In the genomic region with DNA sequence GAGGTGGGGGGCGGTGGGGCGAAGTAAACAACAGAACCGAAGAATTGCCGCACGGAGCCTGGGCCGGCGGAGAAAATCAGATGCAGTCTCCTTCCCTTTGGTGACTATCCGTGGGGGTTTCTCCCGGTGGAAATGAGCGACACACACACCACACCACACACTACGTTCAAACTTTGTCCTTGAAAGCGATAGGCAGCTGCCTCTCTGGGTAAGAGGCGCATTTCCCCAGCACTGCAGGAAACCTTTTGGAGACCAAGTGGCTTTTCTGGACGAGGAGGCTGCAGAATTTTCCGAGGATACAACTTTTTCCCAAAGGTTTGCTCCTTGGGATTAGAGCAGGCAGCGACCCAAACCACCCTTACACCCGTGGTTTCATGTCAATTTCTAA, we compare ENCODE assay signal across 10 cellular contexts. TPM values are rescaled to one million over a fixed set of nuclear protein-coding genes. Genes with fewer than 3 reads are reported as not detected.
DNase-seq lines count a peak whose midpoint lies in the region; ATAC-seq, FAIRE-seq and TF ChIP-seq lines count a peak whose summit lies in the region.
"Had no signal": no experiment of that assay in that cellular context is flagged by ENCODE, and none has a peak within 500 bp of the region (broad histone marks: within the 10 kb centered on the region; RNA-seq: fewer than 3 reads in every experiment).

No MANE protein-coding gene starts in this region.

- no peaks in the 10 kb centered on the region for H3K79me2 ChIP-seq in endothelial cell of umbilical vein (ENCODE audit: control insufficient read depth, insufficient read depth, low read length)

- POLR2A ChIA-PET in endothelial cell of umbilical vein (lab: Charles Lee): no interaction called here

- no peak for FAIRE-seq in endothelial cell of umbilical vein (lab: Jason Lieb, UNC)

- dilution Hi-C loops in endothelial cell of umbilical vein (cut with MboI; ENCODE audit: extremely low pct_ligation_motif_present, low sequenced_read_pairs): no loop called here

- no peak for DNase-seq in endothelial cell of umbilical vein (ENCODE audit: low read depth, low spot score)
- DNase-seq in HK-2 (ENCODE audit: unreplicated experiment): no peak
- no peak for DNase-seq in left colon
- no peak for DNase-seq in NCI-H2081 (lab: John Stamatoyannopoulos, UW)
- DNase-seq: activated gamma-delta T cell treated with Interleukin-2 at 50 U/mL for 16 hours, SHP77 treated with DMSO at 0.1 percent for 48 hours had no signal

- ATAC-seq in left colon (no peak), HG03439 (IDR thresholded peaks at IDR 0.05; ENCODE audit: unreplicated experiment) (no peak)

- H3K9ac ChIP-seq in BLaER1 (peak overlapping the region; percentile 63; the same call in 1 of the 2 replicates), HUES6 (ENCODE audit: low read length) (peak overlapping the region; percentile 42), endothelial cell of umbilical vein (replicated peaks; ENCODE audit: extremely low read depth, insufficient read depth, low read length) (peak overlapping the region; percentile 36)

- H3K9me1 ChIP-seq in endothelial cell of umbilical vein (replicated peaks; ENCODE audit: control insufficient read depth, extremely low read depth, insufficient read depth, low read length): no peaks in the 10 kb centered on the region

- H3K4me3 ChIP-seq in BLaER1 (peak overlapping the region; percentile 69), HUES6 (ENCODE audit: low read depth, low read length) (peak overlapping the region; percentile 64), endothelial cell of umbilical vein (replicated peaks in 1 of 3; ENCODE audit: insufficient read depth in 1 of 3, low read depth in 1 of 3, low read length in 3 of 3) (peak overlapping the region; percentile 17 to 45 (median 41)), neutrophil (ENCODE audit: low read depth in 1 of 2, low read length in 1 of 2) (peak overlapping the region; percentile 29 to 51)

- H3K4me2 ChIP-seq in BLaER1 (peak overlapping the region; percentile 86), endothelial cell of umbilical vein (ENCODE audit: insufficient read depth, low read length) (peak overlapping the region; percentile 54)

- CTCF ChIA-PET in endothelial cell of umbilical vein (lab: Charles Lee): interaction anchor here (0.8 to 1.8 kb wide), 2 partner anchors 63 to 208 kb away, joined by 3 to 5 read pairs; no protein-coding TSS in a partner anchor

- H3K27me3 ChIP-seq in BLaER1 (peaks cover 54% of the 10 kb centered on the region), HUES6 (ENCODE audit: control insufficient read depth, insufficient read depth, low read length) (peaks cover 41% of the 10 kb centered on the region), endothelial cell of umbilical vein (ENCODE audit: control insufficient read depth in 2 of 2, insufficient read depth in 2 of 2, low read length in 2 of 2) (no peaks in the 10 kb centered on the region), neutrophil (peaks cover 99% of the 10 kb centered on the region)

- BruUV-seq in endothelial cell of umbilical vein (replicated peaks; lab: Mats Ljungman, UMichigan): no TSS peak

- intact Hi-C loops in endothelial cell of umbilical vein (cut with micrococcal nuclease) (loop anchor here (2.0 to 5.0 kb wide), 2 partner anchors 66 to 204 kb away; no protein-coding TSS in a partner anchor), left colon (cut with DNase I, micrococcal nuclease) (no loop called here)

- H2AFZ ChIP-seq in endothelial cell of umbilical vein (ENCODE audit: low read depth, low read length): peak overlapping the region; percentile 53

- H4K20me1 ChIP-seq in BLaER1 (no peaks in the 10 kb centered on the region), endothelial cell of umbilical vein (replicated peaks; ENCODE audit: control insufficient read depth, extremely low read depth, insufficient read depth, low read length) (no peaks in the 10 kb centered on the region)

- no peak overlapping the region for H3K27ac ChIP-seq in BLaER1
- H3K27ac ChIP-seq in HUES6 (ENCODE audit: low read depth, low read length): no peak overlapping the region
- peak overlapping the region; percentile 27 for H3K27ac ChIP-seq in endothelial cell of umbilical vein (ENCODE audit: insufficient read depth, low read depth, low read length)
- H3K27ac ChIP-seq in neutrophil: no peak overlapping the region

- H3K9me3 ChIP-seq in BLaER1: peaks cover 44% of the 10 kb centered on the region
- H3K9me3 ChIP-seq in HUES6 (ENCODE audit: control insufficient read depth, insufficient read depth, low read depth, low read length): peaks cover 18% of the 10 kb centered on the region
- H3K9me3 ChIP-seq in endothelial cell of umbilical vein (replicated peaks; ENCODE audit: control insufficient read depth, insufficient read depth, low read length): no peaks in the 10 kb centered on the region
- H3K9me3 ChIP-seq in neutrophil: peaks cover 10% of the 10 kb centered on the region

- TF ChIP-seq CTCF in endothelial cell of umbilical vein (IDR thresholded peaks at IDR 0.05; ENCODE audit: extremely low read depth in 1 of 2, insufficient read depth in 1 of 2, low read depth in 1 of 2, low read length in 2 of 2) (no peak), neutrophil (IDR thresholded peaks at IDR 0.05) (no peak)

- H3K4me1 ChIP-seq in BLaER1 (peaks cover 41% of the 10 kb centered on the region), HUES6 (ENCODE audit: control insufficient read depth, insufficient read depth, low read length) (peaks cover 20% of the 10 kb centered on the region), endothelial cell of umbilical vein (ENCODE audit: control insufficient read depth, extremely low read depth, insufficient read depth, low read length) (peaks cover 14% of the 10 kb centered on the region), neutrophil (ENCODE audit: control insufficient read depth in 1 of 2, insufficient read depth in 1 of 2, low read depth in 1 of 2, low read length in 1 of 2) (peaks cover 27 to 42% of the 10 kb centered on the region in 2 experiments)

- no peak for TF ChIP-seq POLR2A in endothelial cell of umbilical vein (IDR thresholded peaks at IDR 0.05; ENCODE audit: low read depth, low read length)

- H3K36me3 ChIP-seq in BLaER1 (peaks cover 7% of the 10 kb centered on the region; the same call in 1 of the 2 replicates), HUES6 (ENCODE audit: control insufficient read depth, insufficient read depth, low read length) (no peaks in the 10 kb centered on the region), endothelial cell of umbilical vein (ENCODE audit: control insufficient read depth in 2 of 2, extremely low read depth in 1 of 2, insufficient read depth in 2 of 2, low read length in 2 of 2) (no peaks in the 10 kb centered on the region), neutrophil (no peaks in the 10 kb centered on the region)

TF ChIP-seq in endothelial cell of umbilical vein, 7 proteins besides CTCF, POLR2A, EP300 and RAD21:
- TF ChIP-seq MYC (IDR thresholded peaks at IDR 0.05; ENCODE audit: low read depth, low read length): no peak
- no peak for TF ChIP-seq POLR2AphosphoS5 (IDR thresholded peaks at IDR 0.05; ENCODE audit: insufficient read depth, low read depth, low read length)
- TF ChIP-seq GATA2 (IDR thresholded peaks at IDR 0.05; ENCODE audit: insufficient read depth, insufficient read length, low read depth, low read length): no peak
- TF ChIP-seq, protein P1, sequence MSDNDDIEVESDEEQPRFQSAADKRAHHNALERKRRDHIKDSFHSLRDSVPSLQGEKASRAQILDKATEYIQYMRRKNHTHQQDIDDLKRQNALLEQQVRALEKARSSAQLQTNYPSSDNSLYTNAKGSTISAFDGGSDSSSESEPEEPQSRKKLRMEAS (IDR thresholded peaks at IDR 0.05; ENCODE audit: insufficient read depth, insufficient read length): no peak
- no peak for TF ChIP-seq FOS (IDR thresholded peaks at IDR 0.05; ENCODE audit: borderline replicate concordance, insufficient read depth, low read length)
- TF ChIP-seq JUN (IDR thresholded peaks at IDR 0.05; ENCODE audit: borderline replicate concordance, insufficient read depth, insufficient read length, low read depth): no peak
- no peak for TF ChIP-seq EZH2 (IDR thresholded peaks at IDR 0.05; ENCODE audit: borderline replicate concordance, low read depth, low read length, severe bottlenecking)

RNA-seq across cellular contexts. Expression of a gene that starts 38.1 kb away (rescaled TPM):
- 104 and 178 TPM in 2 replicates for total RNA-seq in endothelial cell of umbilical vein
- polyA plus RNA-seq in endothelial cell of umbilical vein: 16.0 and 17.9 TPM in 2 replicates
- 19.5 and 20.7 TPM in 2 replicates for polyA plus RNA-seq in endothelial cell of umbilical vein (2011; cell fraction: cytosol; rRNA removed)
- 34.8 and 37.3 TPM in 2 replicates for polyA plus RNA-seq in endothelial cell of umbilical vein (2011; cell fraction: nucleus; rRNA removed)
- 59.0 and 77.2 TPM in 2 replicates for polyA plus RNA-seq in endothelial cell of umbilical vein (2012)
- polyA minus RNA-seq in endothelial cell of umbilical vein: 47.7 and 52.6 TPM in 2 replicates
- not detected for polyA minus RNA-seq in endothelial cell of umbilical vein (2011; cell fraction: cytosol; rRNA and poly(A)+ RNA removed)
- 36.8 and 57.0 TPM in 2 replicates for polyA minus RNA-seq in endothelial cell of umbilical vein (2011; cell fraction: nucleus; rRNA and poly(A)+ RNA removed)
- total RNA-seq in left colon: 1 to 10 TPM; 5.7 to 5.8 TPM

Comparison
In these comparisons a context has a peak if more than half of its experiments do, and no peak if none do; other contexts are left out.
1. RNA of a gene that starts 38.1 kb away (total RNA-seq): 104 to 178 TPM in endothelial cell of umbilical vein; 5.7 to 5.8 TPM in left colon; every median in the first group is over 10 times any median in the second.
2. Peak in every context shown above with its lines, with median percentiles within 50 percentile points of each other: H3K4me3 ChIP-seq and H3K9ac ChIP-seq.